25 cellular contexts compared by ENCODE assay signal in genomic region chr2:232498452-232498851, GRCh38. TPM values are rescaled to one million over a fixed set of nuclear protein-coding genes. Genes with fewer than 3 reads are reported as not detected.
"Had no signal": no experiment of that assay in that cellular context is flagged by ENCODE, and none has a peak within 500 bp of the region (broad histone marks: within the 10 kb centered on the region; RNA-seq: fewer than 3 reads in every experiment).

No MANE protein-coding gene starts in this region.

- H3K27ac ChIP-seq: HL-60, KMS-11, SJSA1, SK-N-MC had no signal

- H3K36me3 ChIP-seq: SJSA1 had no signal

- FAIRE-seq: K562, RCC 7860 had no signal

- DNase-seq: Kasumi-1, MM.1S, NCI-H1092 treated with DMSO at 0.1 percent for 48 hours, NCI-H1436, NCI-H187, NCI-H2029, NCI-H2081 treated with DMSO at 0.1 percent for 48 hours, NCI-H2171, NCI-H226, NCI-H446, NCI-H510A, NCI-H524 treated with DMSO at 0.1 percent for 48 hours, NCI-H69, NCI-H774, Right ventricle myocardium superior, RPMI8226, SIG-M5 had no signal

- H3K9ac ChIP-seq: KMS-11 had no signal

- H3K9me3 ChIP-seq: SJSA1 had no signal

- H3K4me2 ChIP-seq: KMS-11 had no signal

- H3K4me1 ChIP-seq: SJSA1 had no signal

- ATAC-seq: K562 had no signal

- H3K4me3 ChIP-seq: K562, SJSA1, SK-N-MC had no signal

RNA-seq across cellular contexts. Expression of gene ECEL1, which starts 10.8 kb away (rescaled TPM):
- total RNA-seq: M059J, Right ventricle myocardium superior, SJSA1 had no signal
- polyA plus RNA-seq: IgD-negative memory B cell, K562 had no signal

RNA-seq across cellular contexts. Expression of gene PRSS56, which starts 21.7 kb away (rescaled TPM):
- total RNA-seq: K562, M059J, SJSA1 had no signal
- polyA plus RNA-seq: IgD-negative memory B cell, K562 had no signal

RNA-seq across cellular contexts. Expression of gene CHRND, which starts 27.5 kb away (rescaled TPM):
- total RNA-seq: K562, M059J, Right ventricle myocardium superior, SJSA1 had no signal
- polyA plus RNA-seq: IgD-negative memory B cell, K562 had no signal

RNA-seq across cellular contexts. Expression of gene CHRNG, which starts 41.0 kb away (rescaled TPM):
- total RNA-seq: K562, M059J, Right ventricle myocardium superior, SJSA1 had no signal
- polyA plus RNA-seq: IgD-negative memory B cell, K562 had no signal

RNA-seq across cellular contexts. Expression of gene ALPI, which starts 42.5 kb away (rescaled TPM):
- total RNA-seq: K562, M059J, Right ventricle myocardium superior, SJSA1 had no signal
- polyA plus RNA-seq: IgD-negative memory B cell, K562 had no signal
